ENCODE assay signal across 20 cellular contexts in genomic region chr10:29389493-29389892, GRCh38.
DNase-seq lines count a peak whose midpoint lies in the region; ATAC-seq, FAIRE-seq and TF ChIP-seq lines count a peak whose summit lies in the region.
"Had no signal": no experiment of that assay in that cellular context is flagged by ENCODE, and none has a peak within 500 bp of the region (broad histone marks: within the 10 kb centered on the region; RNA-seq: fewer than 3 reads in every experiment).

No MANE protein-coding gene starts in this region.

- TF ChIP-seq RAD21 in HepG2 (CRISPR knock-in tag; IDR thresholded peaks at IDR 0.05), result no peak
- TF ChIP-seq RAD21 in K562 (CRISPR knock-in tag; conservative IDR thresholded peaks at IDR 0.05 in 1 of 2, IDR thresholded peaks at IDR 0.05 in 1 of 2), result no peak

- H3K4me3 ChIP-seq in HepG2 (replicated peaks in 1 of 3; ENCODE audit: insufficient read depth in 1 of 3, low read depth in 2 of 3, low read length in 3 of 3) (peak overlapping the region in 2 of 3 experiments; percentile 18 to 29; a peak in 3 of 6 replicates), right lobe of liver (no peak overlapping the region), K562 (no peak overlapping the region), osteoblast (ENCODE audit: insufficient read depth, low read length) (peak overlapping the region; percentile 29)
- H3K4me3 ChIP-seq: A549, BLaER1 had no signal

- no peaks in the 10 kb centered on the region for H3K9me3 Mint-ChIP-seq in activated CD8-positive, alpha-beta memory T cell treated with anti-CD3 and anti-CD28 coated beads, Interleukin-2, amount 10 ng/mL, durations not matched to agents 7 days and 5 days (ENCODE audit: low read depth)
- H3K9me3 Mint-ChIP-seq: CD4-positive, alpha-beta memory T cell; H9 had no signal

- in situ Hi-C loops in HepG2 (cut with HindIII; ENCODE audit: extremely low pct_ligation_motif_present, low pct_unique_long_range_greater_than_20kb) (loop anchor here (5.0 kb wide), 1 partner anchor 58 kb away; no protein-coding TSS in a partner anchor), K562 (cut with MboI) (loop anchor here (5.0 kb wide), 1 partner anchor 1203 kb away; no protein-coding TSS in a partner anchor)

- H3K9ac ChIP-seq in HepG2 (ENCODE audit: insufficient read depth, low read depth, low read length) (0 out of 2 replicates have a peak overlapping the region, but pooled peaks have one; percentile 23), K562 (ENCODE audit: insufficient read depth in 1 of 2, low read depth in 2 of 2, low read length in 2 of 2) (no peak overlapping the region)
- H3K9ac ChIP-seq: BLaER1 had no signal

- intact Hi-C loops in HepG2 (cut with micrococcal nuclease; ENCODE audit: unreplicated experiment), result no loop called here
- intact Hi-C loops in right lobe of liver (cut with DNase I), result no loop called here
- intact Hi-C loops in K562 (cut with micrococcal nuclease), result no loop called here

- H2AFZ ChIP-seq in HepG2 (ENCODE audit: low read length), result peak overlapping the region; percentile 8
- H2AFZ ChIP-seq in K562 (ENCODE audit: low read depth, low read length), result no peak overlapping the region
- peak overlapping the region; percentile 88 for H2AFZ ChIP-seq in osteoblast (ENCODE audit: low read length)

- H4K20me1 ChIP-seq in HepG2 (ENCODE audit: insufficient read depth, low read length) (no peaks in the 10 kb centered on the region), K562 (replicated peaks; ENCODE audit: control insufficient read depth, insufficient read depth, low read length) (no peaks in the 10 kb centered on the region), osteoblast (ENCODE audit: insufficient read depth, low read length) (no peaks in the 10 kb centered on the region)
- H4K20me1 ChIP-seq: BLaER1 had no signal

- no peak overlapping the region for H3K4me3 Mint-ChIP-seq in activated CD8-positive, alpha-beta memory T cell treated with anti-CD3 and anti-CD28 coated beads, Interleukin-2, amount 10 ng/mL, durations not matched to agents 7 days and 5 days
- H3K4me3 Mint-ChIP-seq: CD14-positive monocyte; CD4-positive, alpha-beta memory T cell; H9 had no signal

- no peaks in the 10 kb centered on the region for H3K36me3 Mint-ChIP-seq in activated CD8-positive, alpha-beta memory T cell treated with anti-CD3 and anti-CD28 coated beads, Interleukin-2, amount 10 ng/mL, durations not matched to agents 7 days and 5 days
- H3K36me3 Mint-ChIP-seq: CD14-positive monocyte; CD4-positive, alpha-beta memory T cell had no signal

- H3K27me3 ChIP-seq in HepG2 (ENCODE audit: control insufficient read depth in 1 of 2, insufficient read depth in 2 of 2, low read length in 2 of 2), result no peaks in the 10 kb centered on the region
- no peaks in the 10 kb centered on the region for H3K27me3 ChIP-seq in right lobe of liver
- H3K27me3 ChIP-seq in K562 (ENCODE audit: control insufficient read depth in 2 of 2, insufficient read depth in 2 of 2, low read length in 2 of 2), result peaks cover 18 to 30% of the 10 kb centered on the region in 2 experiments; a peak in 3 of 5 replicates
- H3K27me3 ChIP-seq in osteoblast (ENCODE audit: insufficient read depth, low read length), result peaks cover 6% of the 10 kb centered on the region
- H3K27me3 ChIP-seq: BLaER1 had no signal

- no peak for FAIRE-seq in HepG2 (lab: Jason Lieb, UNC)
- no peak for FAIRE-seq in K562 (lab: Jason Lieb, UNC)
- FAIRE-seq: A549, GM12892, GM18507, HTR-8/SVneo had no signal

- DNase-seq in HepG2 (ENCODE audit: low spot score), result no peak
- DNase-seq in right lobe of liver, result no peak
- DNase-seq in K562 (ENCODE audit: extremely low read depth in 1 of 4, low spot score in 3 of 4), result no peak
- no peak for DNase-seq in osteoblast (ENCODE audit: insufficient read length, low spot score, missing footprints)
- no peak for DNase-seq in HuH-7 (ENCODE audit: low spot score)
- no peak for DNase-seq in NCI-H2029 (lab: John Stamatoyannopoulos, UW)
- no peak for DNase-seq in activated CD8-positive, alpha-beta memory T cell treated with anti-CD3 and anti-CD28 coated beads, Interleukin-2, amount 10 ng/mL, durations not matched to agents 7 days and 5 days
- DNase-seq: CD4-positive, alpha-beta memory T cell; DMS153; DMS79; GDM1; GOT3; H9 had no signal

- no peak overlapping the region for H3K27ac ChIP-seq in HepG2 (ENCODE audit: extremely low read length, insufficient read depth, low read length)
- H3K27ac ChIP-seq in right lobe of liver, result no peak overlapping the region
- no peak overlapping the region for H3K27ac ChIP-seq in K562 (ENCODE audit: extremely low read depth, low read depth, low read length)
- no peak overlapping the region for H3K27ac ChIP-seq in osteoblast (ENCODE audit: low read depth, low read length)
- H3K27ac ChIP-seq: 22Rv1, A549, BLaER1 had no signal

- H3K9me3 ChIP-seq in HepG2 (ENCODE audit: low read length) (no peaks in the 10 kb centered on the region), right lobe of liver (no peaks in the 10 kb centered on the region), K562 (replicated peaks; ENCODE audit: control insufficient read depth, insufficient read depth, low read depth, low read length) (no peaks in the 10 kb centered on the region), osteoblast (ENCODE audit: low read depth, low read length) (no peaks in the 10 kb centered on the region)
- H3K9me3 ChIP-seq: A549, BLaER1 had no signal

- H3K36me3 ChIP-seq in HepG2 (replicated peaks in 1 of 2; ENCODE audit: control insufficient read depth in 1 of 2, insufficient read depth in 2 of 2, low read length in 2 of 2) (no peaks in the 10 kb centered on the region), right lobe of liver (no peaks in the 10 kb centered on the region), K562 (ENCODE audit: control insufficient read depth, insufficient read depth, low read length) (no peaks in the 10 kb centered on the region), osteoblast (ENCODE audit: insufficient read depth, low read length) (no peaks in the 10 kb centered on the region)
- H3K36me3 ChIP-seq: BLaER1 had no signal

- 27% methylated on average over 3 of the region's 3 CpGs for WGBS in HepG2 (ENCODE audit: low lambda C conversion rate)
- WGBS in right lobe of liver (ENCODE audit: insufficient coverage, low coverage, low lambda C conversion rate, missing lambda C conversion rate), result 100% methylated on average over 3 of the region's 3 CpGs
- 0% methylated on average over 3 of the region's 3 CpGs for WGBS in K562 (ENCODE audit: insufficient coverage, low coverage, missing lambda C conversion rate)

- CTCF ChIA-PET in HepG2 (lab: Yijun Ruan, JAX; ENCODE audit: low intra/inter-chr PET ratio, low total read pairs) (no interaction called here), K562 (lab: Yijun Ruan, JAX; ENCODE audit: low intra/inter-chr PET ratio) (interaction anchor here (1.0 kb wide), 1 partner anchor 133 kb away, joined by 3 read pairs; no protein-coding TSS in a partner anchor)
- CTCF ChIA-PET in activated CD8-positive, alpha-beta memory T cell treated with anti-CD3 and anti-CD28 coated beads, Interleukin-2, amount 10 ng/mL, durations not matched to agents 7 days and 5 days (lab: Charles Lee), result interaction anchor here (1.6 to 2.9 kb wide), 3 partner anchors 10 to 123 kb away, joined by 4 to 8 read pairs (median 6); no protein-coding TSS in a partner anchor

- H3K79me2 ChIP-seq in HepG2 (ENCODE audit: insufficient read depth, low read length), result no peaks in the 10 kb centered on the region
- no peaks in the 10 kb centered on the region for H3K79me2 ChIP-seq in K562 (ENCODE audit: control insufficient read depth, insufficient read depth, low read length)
- H3K79me2 ChIP-seq in osteoblast (ENCODE audit: insufficient read depth, low read length), result no peaks in the 10 kb centered on the region

- no TSS peak for BruUV-seq in HepG2 (replicated peaks; lab: Mats Ljungman, UMichigan)
- BruUV-seq in K562 (replicated peaks; lab: Mats Ljungman, UMichigan), result no TSS peak

- H3K4me1 ChIP-seq in HepG2 (ENCODE audit: insufficient read depth, low read length) (peaks cover 47% of the 10 kb centered on the region), right lobe of liver (no peaks in the 10 kb centered on the region), K562 (replicated peaks in 1 of 2; ENCODE audit: control insufficient read depth in 2 of 2, insufficient read depth in 2 of 2, low read length in 2 of 2) (no peaks in the 10 kb centered on the region), osteoblast (ENCODE audit: insufficient read depth, low read length) (no peaks in the 10 kb centered on the region)
- H3K4me1 ChIP-seq: A549, BLaER1 had no signal

- H3K27ac Mint-ChIP-seq in activated CD8-positive, alpha-beta memory T cell treated with anti-CD3 and anti-CD28 coated beads, Interleukin-2, amount 10 ng/mL, durations not matched to agents 7 days and 5 days, result no peak overlapping the region
- H3K27ac Mint-ChIP-seq: CD14-positive monocyte had no signal

- H3K9me1 ChIP-seq in K562 (ENCODE audit: control insufficient read depth, insufficient read depth, low read length), result no peaks in the 10 kb centered on the region

- peak overlapping the region; percentile 54 for H3K4me2 ChIP-seq in HepG2 (ENCODE audit: low read depth, low read length)
- no peak overlapping the region for H3K4me2 ChIP-seq in K562 (ENCODE audit: insufficient read depth, low read length)
- H3K4me2 ChIP-seq in osteoblast (ENCODE audit: insufficient read depth, low read length), result peak overlapping the region; percentile 59
- H3K4me2 ChIP-seq: A549, BLaER1 had no signal

- H3K4me1 Mint-ChIP-seq in activated CD8-positive, alpha-beta memory T cell treated with anti-CD3 and anti-CD28 coated beads, Interleukin-2, amount 10 ng/mL, durations not matched to agents 7 days and 5 days, result peaks cover 3% of the 10 kb centered on the region
- H3K4me1 Mint-ChIP-seq: CD14-positive monocyte had no signal

- H3K27me3 Mint-ChIP-seq in activated CD8-positive, alpha-beta memory T cell treated with anti-CD3 and anti-CD28 coated beads, Interleukin-2, amount 10 ng/mL, durations not matched to agents 7 days and 5 days, result peaks cover 22% of the 10 kb centered on the region

- no peak for TF ChIP-seq EP300 in HepG2 (IDR thresholded peaks at IDR 0.05; ENCODE audit: low read depth in 2 of 2, low read length in 2 of 2)
- no peak for TF ChIP-seq EP300 in HepG2 (CRISPR knock-in tag; IDR thresholded peaks at IDR 0.05; ENCODE audit: borderline replicate concordance)
- TF ChIP-seq EP300 in K562 (IDR thresholded peaks at IDR 0.05; ENCODE audit: low read length), result no peak

- TF ChIP-seq POLR2A in HepG2 (IDR thresholded peaks at IDR 0.05; ENCODE audit: insufficient read depth in 1 of 2, low read depth in 2 of 2, low read length in 2 of 2) (no peak), right lobe of liver (IDR thresholded peaks at IDR 0.05) (no peak), K562 (conservative IDR thresholded peaks at IDR 0.05) (no peak)

- POLR2A ChIA-PET in HepG2 (lab: Yijun Ruan, JAX), result interaction anchor here (3.1 kb wide), 1 partner anchor 20 kb away, joined by 10 read pairs; no protein-coding TSS in a partner anchor
- POLR2A ChIA-PET in K562 (lab: Yijun Ruan, JAX), result interaction anchor here (0.5 kb wide), 1 partner anchor 30 kb away, joined by 3 read pairs; no protein-coding TSS in a partner anchor

- ATAC-seq in HepG2 (no peak), right lobe of liver (no peak), K562 (no peak)
- no peak for ATAC-seq in activated CD8-positive, alpha-beta memory T cell treated with anti-CD3 and anti-CD28 coated beads, Interleukin-2, amount 10 ng/mL, durations not matched to agents 7 days and 5 days
- ATAC-seq: A549 had no signal

- TF ChIP-seq CTCF in HepG2 (CRISPR knock-in tag; IDR thresholded peaks at IDR 0.05) (no peak), right lobe of liver (IDR thresholded peaks at IDR 0.05) (no peak), K562 (IDR thresholded peaks at IDR 0.05 in 2 of 3, conservative IDR thresholded peaks at IDR 0.05 in 1 of 3; ENCODE audit: insufficient read depth in 2 of 3, low read depth in 1 of 3, low read length in 3 of 3) (no peak), osteoblast (IDR thresholded peaks at IDR 0.05; ENCODE audit: extremely low read depth, low read depth, low read length) (no peak)

Comparison
In these comparisons a context has a peak if more than half of its experiments do, and no peak if none do; other contexts are left out.
1. H3K4me3 ChIP-seq: peak in HepG2 (2 of 3) and osteoblast (single experiment); none in right lobe of liver (0 of 3) and K562 (single experiment).
2. Of the 241 proteins assayed by ChIP-seq in both HepG2 and K562: peak only in HepG2: ADNP; only in K562: none; in both: none; in neither: 240.